Comparison of ENCODE assay signal across 2 cellular contexts in the genomic region with DNA sequence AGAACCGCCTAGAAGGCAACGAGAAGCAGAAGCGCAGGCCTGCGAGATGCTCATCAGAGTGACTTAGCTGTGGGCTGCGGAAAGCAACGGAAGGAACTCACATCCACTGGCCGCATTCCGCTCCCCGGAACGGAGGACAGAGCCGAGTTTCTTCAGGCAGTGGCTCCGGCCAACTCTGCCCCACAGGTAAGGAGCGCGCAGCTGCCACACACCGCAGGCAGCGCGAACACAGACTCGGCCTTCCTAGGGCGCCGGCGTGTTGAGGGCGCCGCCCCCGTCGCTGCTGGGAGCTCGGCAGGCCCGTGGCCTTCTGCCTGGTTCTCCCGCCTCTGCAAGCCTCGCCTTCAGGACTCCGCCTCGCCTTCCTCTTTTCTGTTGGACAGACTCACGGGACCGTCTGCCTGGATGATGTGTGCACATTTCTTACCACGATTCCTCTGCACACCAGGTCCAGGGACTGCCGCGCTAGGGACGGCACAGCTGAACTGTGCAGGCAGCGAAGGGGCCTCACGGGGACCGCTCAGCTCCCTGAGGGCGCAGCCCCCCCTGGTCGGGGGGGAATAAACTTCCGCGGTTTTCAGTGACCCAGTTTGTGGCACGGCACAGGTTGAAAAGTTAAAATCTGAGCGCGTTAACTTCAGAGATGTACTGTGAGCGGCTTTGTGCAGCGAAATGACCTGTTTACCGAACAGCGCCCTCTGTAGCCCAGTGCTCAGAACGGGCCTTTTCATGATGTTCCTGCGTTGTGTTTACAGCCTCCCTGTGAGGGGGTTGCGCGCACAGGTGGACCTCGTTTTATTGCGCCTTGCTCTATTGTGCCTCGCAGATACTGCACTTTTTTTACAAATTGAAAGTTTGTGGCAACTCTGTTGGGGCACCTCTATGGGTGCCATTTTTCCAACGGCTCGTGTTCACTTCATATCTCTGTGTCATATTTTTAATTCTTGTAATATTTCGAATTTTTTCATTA.
TF ChIP-seq lines count a peak whose summit lies in the region.

No MANE protein-coding gene starts in this region.

TF ChIP-seq in HEK293, 187 proteins besides CTCF, POLR2A, EP300 and RAD21 (continued from another document and continues in another):
- TF ChIP-seq, protein P1, sequence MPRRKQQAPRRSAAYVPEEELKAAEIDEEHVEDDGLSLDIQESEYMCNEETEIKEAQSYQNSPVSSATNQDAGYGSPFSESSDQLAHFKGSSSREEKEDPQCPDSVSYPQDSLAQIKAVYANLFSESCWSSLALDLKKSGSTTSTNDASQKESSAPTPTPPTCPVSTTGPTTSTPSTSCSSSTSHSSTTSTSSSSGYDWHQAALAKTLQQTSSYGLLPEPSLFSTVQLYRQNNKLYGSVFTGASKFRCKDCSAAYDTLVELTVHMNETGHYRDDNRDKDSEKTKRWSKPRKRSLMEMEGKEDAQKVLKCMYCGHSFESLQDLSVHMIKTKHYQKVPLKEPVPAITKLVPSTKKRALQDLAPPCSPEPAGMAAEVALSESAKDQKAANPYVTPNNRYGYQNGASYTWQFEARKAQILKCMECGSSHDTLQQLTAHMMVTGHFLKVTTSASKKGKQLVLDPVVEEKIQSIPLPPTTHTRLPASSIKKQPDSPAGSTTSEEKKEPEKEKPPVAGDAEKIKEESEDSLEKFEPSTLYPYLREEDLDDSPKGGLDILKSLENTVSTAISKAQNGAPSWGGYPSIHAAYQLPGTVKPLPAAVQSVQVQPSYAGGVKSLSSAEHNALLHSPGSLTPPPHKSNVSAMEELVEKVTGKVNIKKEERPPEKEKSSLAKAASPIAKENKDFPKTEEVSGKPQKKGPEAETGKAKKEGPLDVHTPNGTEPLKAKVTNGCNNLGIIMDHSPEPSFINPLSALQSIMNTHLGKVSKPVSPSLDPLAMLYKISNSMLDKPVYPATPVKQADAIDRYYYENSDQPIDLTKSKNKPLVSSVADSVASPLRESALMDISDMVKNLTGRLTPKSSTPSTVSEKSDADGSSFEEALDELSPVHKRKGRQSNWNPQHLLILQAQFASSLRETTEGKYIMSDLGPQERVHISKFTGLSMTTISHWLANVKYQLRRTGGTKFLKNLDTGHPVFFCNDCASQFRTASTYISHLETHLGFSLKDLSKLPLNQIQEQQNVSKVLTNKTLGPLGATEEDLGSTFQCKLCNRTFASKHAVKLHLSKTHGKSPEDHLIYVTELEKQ (tag by site-specific recombination; IDR thresholded peaks at IDR 0.05; ENCODE audit: borderline replicate concordance): no peak
- TF ChIP-seq ZFP3 (tag by site-specific recombination; IDR thresholded peaks at IDR 0.05; ENCODE audit: low read depth) (no peak), ZNF600 (tag by site-specific recombination; IDR thresholded peaks at IDR 0.05) (peak; percentile 79), RBAK (tag by site-specific recombination; IDR thresholded peaks at IDR 0.05) (no peak), ZNF324 (tag by site-specific recombination; IDR thresholded peaks at IDR 0.05) (peak; percentile 68; the same call in 1 of the 2 replicates), REPIN1 (tag by site-specific recombination; IDR thresholded peaks at IDR 0.05; ENCODE audit: low read depth) (peak; percentile 46; the same call in 1 of the 2 replicates), ZIC2 (tag by site-specific recombination; IDR thresholded peaks at IDR 0.05) (peak; percentile 92), GLIS1 (tag by site-specific recombination; IDR thresholded peaks at IDR 0.05) (peak; percentile 73), KLF8 (tag by site-specific recombination; IDR thresholded peaks at IDR 0.05) (peak; percentile 78), SCRT1 (tag by site-specific recombination; IDR thresholded peaks at IDR 0.05; ENCODE audit: borderline replicate concordance) (peak; percentile 85), ZBTB8A (tag by site-specific recombination; IDR thresholded peaks at IDR 0.05) (peak; percentile 81), ZNF335 (tag by site-specific recombination; conservative IDR thresholded peaks at IDR 0.05) (peak; percentile 99)
- TF ChIP-seq, protein P2, sequence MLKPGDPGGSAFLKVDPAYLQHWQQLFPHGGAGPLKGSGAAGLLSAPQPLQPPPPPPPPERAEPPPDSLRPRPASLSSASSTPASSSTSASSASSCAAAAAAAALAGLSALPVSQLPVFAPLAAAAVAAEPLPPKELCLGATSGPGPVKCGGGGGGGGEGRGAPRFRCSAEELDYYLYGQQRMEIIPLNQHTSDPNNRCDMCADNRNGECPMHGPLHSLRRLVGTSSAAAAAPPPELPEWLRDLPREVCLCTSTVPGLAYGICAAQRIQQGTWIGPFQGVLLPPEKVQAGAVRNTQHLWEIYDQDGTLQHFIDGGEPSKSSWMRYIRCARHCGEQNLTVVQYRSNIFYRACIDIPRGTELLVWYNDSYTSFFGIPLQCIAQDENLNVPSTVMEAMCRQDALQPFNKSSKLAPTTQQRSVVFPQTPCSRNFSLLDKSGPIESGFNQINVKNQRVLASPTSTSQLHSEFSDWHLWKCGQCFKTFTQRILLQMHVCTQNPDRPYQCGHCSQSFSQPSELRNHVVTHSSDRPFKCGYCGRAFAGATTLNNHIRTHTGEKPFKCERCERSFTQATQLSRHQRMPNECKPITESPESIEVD (tag by site-specific recombination; IDR thresholded peaks at IDR 0.05): no peak
- TF ChIP-seq, protein P3, sequence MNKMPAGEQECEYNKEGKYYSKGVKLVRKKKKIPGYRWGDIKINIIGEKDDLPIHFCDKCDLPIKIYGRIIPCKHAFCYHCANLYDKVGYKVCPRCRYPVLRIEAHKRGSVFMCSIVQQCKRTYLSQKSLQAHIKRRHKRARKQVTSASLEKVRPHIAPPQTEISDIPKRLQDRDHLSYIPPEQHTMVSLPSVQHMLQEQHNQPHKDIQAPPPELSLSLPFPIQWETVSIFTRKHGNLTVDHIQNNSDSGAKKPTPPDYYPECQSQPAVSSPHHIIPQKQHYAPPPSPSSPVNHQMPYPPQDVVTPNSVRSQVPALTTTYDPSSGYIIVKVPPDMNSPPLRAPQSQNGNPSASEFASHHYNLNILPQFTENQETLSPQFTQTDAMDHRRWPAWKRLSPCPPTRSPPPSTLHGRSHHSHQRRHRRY (tag by site-specific recombination; IDR thresholded peaks at IDR 0.05): no peak
- TF ChIP-seq, protein P4, sequence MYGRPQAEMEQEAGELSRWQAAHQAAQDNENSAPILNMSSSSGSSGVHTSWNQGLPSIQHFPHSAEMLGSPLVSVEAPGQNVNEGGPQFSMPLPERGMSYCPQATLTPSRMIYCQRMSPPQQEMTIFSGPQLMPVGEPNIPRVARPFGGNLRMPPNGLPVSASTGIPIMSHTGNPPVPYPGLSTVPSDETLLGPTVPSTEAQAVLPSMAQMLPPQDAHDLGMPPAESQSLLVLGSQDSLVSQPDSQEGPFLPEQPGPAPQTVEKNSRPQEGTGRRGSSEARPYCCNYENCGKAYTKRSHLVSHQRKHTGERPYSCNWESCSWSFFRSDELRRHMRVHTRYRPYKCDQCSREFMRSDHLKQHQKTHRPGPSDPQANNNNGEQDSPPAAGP (tag by site-specific recombination; IDR thresholded peaks at IDR 0.05): peak; percentile 34; the same call in 1 of the 2 replicates

TF ChIP-seq in SK-N-SH treated with all-trans-retinoic acid at 6 μM for 48 hours, 23 proteins besides CTCF, POLR2A, EP300 and RAD21 (continued from another document):
- TF ChIP-seq, protein P5, sequence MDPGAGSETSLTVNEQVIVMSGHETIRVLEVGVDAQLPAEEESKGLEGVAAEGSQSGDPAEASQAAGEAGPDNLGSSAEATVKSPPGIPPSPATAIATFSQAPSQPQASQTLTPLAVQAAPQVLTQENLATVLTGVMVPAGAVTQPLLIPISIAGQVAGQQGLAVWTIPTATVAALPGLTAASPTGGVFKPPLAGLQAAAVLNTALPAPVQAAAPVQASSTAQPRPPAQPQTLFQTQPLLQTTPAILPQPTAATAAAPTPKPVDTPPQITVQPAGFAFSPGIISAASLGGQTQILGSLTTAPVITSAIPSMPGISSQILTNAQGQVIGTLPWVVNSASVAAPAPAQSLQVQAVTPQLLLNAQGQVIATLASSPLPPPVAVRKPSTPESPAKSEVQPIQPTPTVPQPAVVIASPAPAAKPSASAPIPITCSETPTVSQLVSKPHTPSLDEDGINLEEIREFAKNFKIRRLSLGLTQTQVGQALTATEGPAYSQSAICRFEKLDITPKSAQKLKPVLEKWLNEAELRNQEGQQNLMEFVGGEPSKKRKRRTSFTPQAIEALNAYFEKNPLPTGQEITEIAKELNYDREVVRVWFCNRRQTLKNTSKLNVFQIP (CRISPR knock-in tag; IDR thresholded peaks at IDR 0.05; ENCODE audit: borderline replicate concordance, low read depth): no peak
- TF ChIP-seq ISL1 (CRISPR knock-in tag; IDR thresholded peaks at IDR 0.05): no peak
- TF ChIP-seq ARNTL (CRISPR knock-in tag; IDR thresholded peaks at IDR 0.05; ENCODE audit: borderline replicate concordance, low read depth): no peak
- TF ChIP-seq RARB (CRISPR knock-in tag; IDR thresholded peaks at IDR 0.05): no peak
- TF ChIP-seq ZFP3 (CRISPR knock-in tag; IDR thresholded peaks at IDR 0.05): no peak
- TF ChIP-seq TCF4 (CRISPR knock-in tag; IDR thresholded peaks at IDR 0.05; ENCODE audit: borderline replicate concordance): no peak
